20 cellular contexts compared by ENCODE assay signal in the genomic region with DNA sequence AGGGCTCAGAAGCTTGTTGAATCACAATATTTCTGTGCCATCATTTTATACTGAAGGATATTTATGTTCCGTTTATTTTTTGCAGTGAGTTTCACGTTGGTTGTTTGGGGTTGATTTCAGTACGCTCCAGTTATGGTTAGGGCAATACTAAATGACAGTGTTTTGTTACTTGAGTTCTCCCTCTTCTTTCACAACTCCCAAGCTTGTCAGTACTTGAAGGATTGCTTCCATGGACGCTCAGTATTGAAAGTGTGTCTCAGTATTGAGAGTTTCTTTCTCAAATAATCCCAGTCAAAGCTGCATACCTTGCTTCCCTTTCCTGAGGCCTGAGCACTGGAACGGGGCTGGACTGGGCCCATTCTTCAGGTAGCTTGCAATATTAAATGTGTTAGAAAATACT. TPM values are rescaled to one million over a fixed set of nuclear protein-coding genes. Genes with fewer than 3 reads are reported as not detected.
"Had no signal": no experiment of that assay in that cellular context is flagged by ENCODE, and none has a peak within 500 bp of the region (broad histone marks: within the 10 kb centered on the region; RNA-seq: fewer than 3 reads in every experiment).

No MANE protein-coding gene starts in this region.

- H3K9me3 ChIP-seq: SK-N-SH had no signal

- H3K27ac ChIP-seq: KMS-11, RWPE1 had no signal

- H3K27ac Mint-ChIP-seq: IgD-negative memory B cell had no signal

- H3K4me1 Mint-ChIP-seq: IgD-negative memory B cell had no signal

- H3K9ac ChIP-seq: KMS-11, SK-N-SH had no signal

- FAIRE-seq: K562 had no signal

- DNase-seq: Kasumi-1, MM.1S, NCI-H1092 treated with DMSO at 0.1 percent for 48 hours, NCI-H1436, NCI-H187, NCI-H2029, NCI-H2081 treated with DMSO at 0.1 percent for 48 hours, NCI-H2171, NCI-H226, NCI-H446, NCI-H510A, NCI-H524 treated with DMSO at 0.1 percent for 48 hours, NCI-H69, NCI-H774, SHP77, SK-N-SH had no signal

- H3K4me3 ChIP-seq: K562 had no signal

- H3K4me2 ChIP-seq: KMS-11, SK-N-SH had no signal

- H3K4me3 Mint-ChIP-seq: IgD-negative memory B cell had no signal

RNA-seq across cellular contexts. Expression of a gene that starts 38.9 kb away (rescaled TPM):
- polyA plus RNA-seq: K562 had no signal

RNA-seq across cellular contexts. Expression of a gene that starts 39.1 kb away (rescaled TPM):
- total RNA-seq: K562 had no signal
- polyA plus RNA-seq: K562 had no signal
